Comparison of ENCODE assay signal across 8 cellular contexts in the genomic region with DNA sequence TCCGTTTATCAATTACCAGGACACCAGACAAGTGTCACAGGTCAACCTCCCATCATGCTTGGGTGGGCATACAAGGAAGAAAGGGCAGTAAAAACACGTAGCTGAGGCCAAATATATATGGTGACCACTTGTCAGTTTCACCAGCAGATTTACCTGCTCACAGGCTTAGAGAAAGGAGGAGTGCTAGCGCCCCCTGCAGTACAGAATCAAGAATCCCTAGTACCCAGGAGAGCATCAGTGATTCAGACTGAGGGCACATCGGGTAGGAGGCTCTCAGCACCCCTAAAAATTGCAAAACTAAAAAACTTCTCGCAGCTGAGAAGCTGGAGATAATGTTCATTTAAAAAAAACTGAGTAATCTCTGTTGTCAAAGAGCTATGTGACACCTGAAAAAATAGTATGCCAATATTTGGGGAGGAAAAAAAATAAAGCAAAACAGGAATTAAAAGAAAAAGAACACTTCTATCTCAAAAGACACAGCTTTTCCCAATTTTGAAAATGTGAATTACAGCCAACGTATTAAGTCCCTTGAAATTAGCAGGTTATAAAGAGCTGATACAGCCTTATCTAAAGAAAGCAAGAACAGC. TPM values are rescaled to one million over a fixed set of nuclear protein-coding genes. Genes with fewer than 3 reads are reported as not detected.
DNase-seq lines count a peak whose midpoint lies in the region; ATAC-seq, FAIRE-seq and TF ChIP-seq lines count a peak whose summit lies in the region.

No MANE protein-coding gene starts in this region.

- DNase-seq in D721Med (ENCODE audit: insufficient read length, low spot score) (no peak), GM19238 (ENCODE audit: insufficient read length, low spot score) (peak; percentile 10), HK-2 (ENCODE audit: unreplicated experiment) (peak; percentile 41), OCI-LY7 (ENCODE audit: low spot score) (peak; percentile 65), astrocyte of the spinal cord (ENCODE audit: low read depth, low spot score) (peak; percentile 12), lower lobe of right lung (no peak), NK-92 (lab: John Stamatoyannopoulos, UW; ENCODE audit: unreplicated experiment) (no peak), midbrain (lab: John Stamatoyannopoulos, UW) (no peak)

- no peaks in the 10 kb centered on the region for H4K20me1 ChIP-seq in OCI-LY7 (ENCODE audit: insufficient read depth, low read length)

- H3K4me1 ChIP-seq in OCI-LY7 (ENCODE audit: insufficient read depth, low read length, poor library complexity, severe bottlenecking) (peaks cover 5% of the 10 kb centered on the region), lower lobe of right lung (no peaks in the 10 kb centered on the region)

- POLR2A ChIA-PET in OCI-LY7 (lab: Charles Lee), result interaction anchor here (0.6 to 0.7 kb wide), 4 partner anchors 49 to 667 kb away, joined by 3 to 5 read pairs (median 3); no protein-coding TSS in a partner anchor

- no peak overlapping the region for H2AFZ ChIP-seq in OCI-LY7 (ENCODE audit: low read length)

- H3K36me3 ChIP-seq in OCI-LY7 (ENCODE audit: insufficient read depth, low read length) (no peaks in the 10 kb centered on the region), lower lobe of right lung (no peaks in the 10 kb centered on the region)

- BruUV-seq in OCI-LY7 (replicated peaks; lab: Mats Ljungman, UMichigan), result no TSS peak

- CTCF ChIA-PET in OCI-LY7 (lab: Charles Lee; ENCODE audit: unreplicated experiment), result interaction anchor here (0.6 kb wide), 1 partner anchor 87 kb away, joined by 4 read pairs; no protein-coding TSS in a partner anchor

- H3K4me2 ChIP-seq in OCI-LY7 (ENCODE audit: low read length), result no peak overlapping the region

- H3K9me2 ChIP-seq in OCI-LY7 (ENCODE audit: insufficient read depth, low read length), result no peaks in the 10 kb centered on the region

- H3K4me3 ChIP-seq in OCI-LY7 (ENCODE audit: low read depth, low read length, poor library complexity, severe bottlenecking) (no peak overlapping the region), astrocyte of the spinal cord (ENCODE audit: low read depth, low read length) (no peak overlapping the region), lower lobe of right lung (no peak overlapping the region)

- no peaks in the 10 kb centered on the region for H3K79me2 ChIP-seq in OCI-LY7 (ENCODE audit: insufficient read depth, low read depth, low read length)

- in situ Hi-C loops in astrocyte of the spinal cord (cut with HindIII; ENCODE audit: low sequenced_read_pairs), result no loop called here

- intact Hi-C loops in OCI-LY7 (cut with micrococcal nuclease; ENCODE audit: unreplicated experiment), result loop anchor here (1.0 to 10.0 kb wide), 5 partner anchors 126 to 1382 kb away; partner anchors contain the start of gene CNTNAP4
- intact Hi-C loops in lower lobe of right lung (cut with DNase I), result loop anchor here (10.0 kb wide), 1 partner anchor 1375 kb away; no protein-coding TSS in a partner anchor

- ATAC-seq in lower lobe of right lung, result peak; percentile 66 to 67

- TF ChIP-seq CTCF in D721Med (IDR thresholded peaks at IDR 0.05; ENCODE audit: insufficient read depth, missing control alignments), result peak; percentile 63
- peak; percentile 91 for TF ChIP-seq CTCF in OCI-LY7 (conservative IDR thresholded peaks at IDR 0.05; ENCODE audit: low read length)
- peak; percentile 71 for TF ChIP-seq CTCF in astrocyte of the spinal cord (IDR thresholded peaks at IDR 0.05; ENCODE audit: low read depth, low read length)
- peak; percentile 67 for TF ChIP-seq CTCF in lower lobe of right lung (IDR thresholded peaks at IDR 0.05)

- H3K9me3 ChIP-seq in OCI-LY7 (ENCODE audit: low read length) (no peaks in the 10 kb centered on the region), lower lobe of right lung (no peaks in the 10 kb centered on the region)

- peaks cover 11% of the 10 kb centered on the region for H3K27me3 ChIP-seq in lower lobe of right lung (ENCODE audit: low read depth)

- H3K27ac ChIP-seq in OCI-LY7 (ENCODE audit: low read depth, low read length, poor library complexity, severe bottlenecking) (no peak overlapping the region), lower lobe of right lung (no peak overlapping the region)

- FAIRE-seq in D721Med (lab: Jason Lieb, UNC), result no peak

RNA-seq across cellular contexts. Expression of gene MON1B, which starts 21.2 kb away (rescaled TPM):
- 14.0 and 20.4 TPM in 2 replicates for total RNA-seq in OCI-LY7 (2014; rRNA removed; shearing (Covaris generic))
- total RNA-seq in OCI-LY7 (2022) (72.7 and 76.2 TPM in 2 replicates), lower lobe of right lung (62.2 TPM)

RNA-seq across cellular contexts. Expression of gene SYCE1L, which starts 29.5 kb away (rescaled TPM):
- total RNA-seq in OCI-LY7 (2014; rRNA removed; shearing (Covaris generic)), result 1.9 and 6.1 TPM in 2 replicates
- 9.3 and 9.9 TPM in 2 replicates for total RNA-seq in OCI-LY7 (2022)
- 2.6 TPM for total RNA-seq in lower lobe of right lung

Comparison
In these comparisons a context has a peak if more than half of its experiments do, and no peak if none do; other contexts are left out.
1. DNase-seq: peak in GM19238 (single experiment), HK-2 (single experiment), OCI-LY7 (single experiment) and astrocyte of the spinal cord (single experiment); none in D721Med (single experiment), lower lobe of right lung (single experiment), NK-92 (single experiment) and midbrain (single experiment).
2. Peak in every context shown above with its lines, with median percentiles within 50 percentile points of each other: CTCF ChIP-seq.